Comparison of ENCODE assay signal across 8 cellular contexts in the genomic region with DNA sequence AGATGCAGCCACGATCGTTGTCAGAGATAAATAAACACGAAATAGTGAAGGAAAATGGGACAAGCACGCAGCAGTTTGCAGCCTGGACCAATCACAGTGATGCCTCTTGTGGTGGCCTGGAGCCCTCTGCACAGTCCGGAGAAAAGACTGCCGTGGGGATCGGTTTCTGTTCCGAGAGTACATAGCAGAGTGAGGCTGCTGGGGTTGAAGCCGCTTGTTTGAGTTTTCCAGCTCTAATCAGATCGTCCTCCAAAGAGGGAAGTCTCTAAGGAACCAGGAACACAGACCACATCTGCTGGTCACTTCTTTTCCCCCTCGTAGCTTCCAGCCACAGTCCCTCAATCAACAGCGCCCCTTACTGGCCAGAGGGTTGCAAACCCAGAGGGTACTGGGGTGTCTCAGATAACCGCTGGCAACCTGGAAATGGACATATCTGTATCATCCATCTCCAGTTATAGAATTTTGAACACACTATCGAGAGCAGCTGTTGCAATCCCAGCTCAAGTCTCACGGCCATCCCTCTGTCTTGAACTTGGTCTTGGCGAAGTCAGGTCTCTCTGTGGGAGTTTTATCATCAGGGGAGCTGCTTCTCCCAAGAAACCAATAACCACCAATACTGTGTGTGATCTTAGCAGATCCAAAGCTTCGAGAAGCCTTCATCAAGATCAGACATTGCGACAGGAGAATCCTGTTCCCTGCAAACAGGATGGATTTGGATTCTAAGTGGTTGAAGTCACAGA. TPM values are rescaled to one million over a fixed set of nuclear protein-coding genes. Genes with fewer than 3 reads are reported as not detected.
A peak's percentile ranks its signal among the peaks of the same experiment; 100 is the strongest.
DNase-seq lines count a peak whose midpoint lies in the region; ATAC-seq, FAIRE-seq and TF ChIP-seq lines count a peak whose summit lies in the region.

No MANE protein-coding gene starts in this region.

- H3K27me3 ChIP-seq in Caco-2 (replicated peaks; ENCODE audit: control insufficient read depth, insufficient read depth, low read length) (no peaks in the 10 kb centered on the region; the same call in 1 of the 2 replicates), endothelial cell of umbilical vein (ENCODE audit: control insufficient read depth in 2 of 2, insufficient read depth in 2 of 2, low read length in 2 of 2) (peaks cover 10 to 18% of the 10 kb centered on the region in 2 experiments), mononuclear cell (ENCODE audit: insufficient read depth, low read length) (peaks cover 23% of the 10 kb centered on the region)

- no peaks in the 10 kb centered on the region for H3K9me3 Mint-ChIP-seq in Caco-2 (ENCODE audit: unreplicated experiment)

- no peak overlapping the region for H2AFZ ChIP-seq in endothelial cell of umbilical vein (ENCODE audit: low read depth, low read length)

- H4K20me1 ChIP-seq in endothelial cell of umbilical vein (replicated peaks; ENCODE audit: control insufficient read depth, extremely low read depth, insufficient read depth, low read length) = no peaks in the 10 kb centered on the region

- H3K9me3 ChIP-seq in Caco-2 (no peaks in the 10 kb centered on the region), endothelial cell of umbilical vein (replicated peaks; ENCODE audit: control insufficient read depth, insufficient read depth, low read length) (no peaks in the 10 kb centered on the region), mononuclear cell (ENCODE audit: low read depth, low read length) (no peaks in the 10 kb centered on the region)

- no peak for TF ChIP-seq POLR2A in endothelial cell of umbilical vein (IDR thresholded peaks at IDR 0.05; ENCODE audit: low read depth, low read length)

- DNase-seq in Caco-2 (peak; percentile 56 to 69), HEK293T (ENCODE audit: extremely low spot score) (peak; percentile 82), NCI-H748 (lab: John Stamatoyannopoulos, UW; ENCODE audit: unreplicated experiment) (peak; percentile 86), endothelial cell of umbilical vein (ENCODE audit: low read depth, low spot score) (peak; percentile 70)
- peak; percentile 23 for DNase-seq in activated CD8-positive, alpha-beta memory T cell treated with anti-CD3 and anti-CD28 coated beads, Interleukin-2, amount 50 U/mL, for 24 hours (ENCODE audit: extremely low read depth)
- DNase-seq in stimulated activated CD8-positive, alpha-beta memory T cell treated with anti-CD3 and anti-CD28 coated beads, Interleukin-2, amount 100 ng/mL, for 48 hours (ENCODE audit: low read depth in 2 of 2) = peak; percentile 34 to 45

- no peak overlapping the region for H3K9ac ChIP-seq in endothelial cell of umbilical vein (replicated peaks; ENCODE audit: extremely low read depth, insufficient read depth, low read length)

- peaks cover 10% of the 10 kb centered on the region; the same call in 1 of the 2 replicates for H3K4me1 ChIP-seq in Caco-2
- H3K4me1 ChIP-seq in endothelial cell of umbilical vein (ENCODE audit: control insufficient read depth, extremely low read depth, insufficient read depth, low read length) = no peaks in the 10 kb centered on the region
- peaks cover 15% of the 10 kb centered on the region for H3K4me1 ChIP-seq in mononuclear cell (ENCODE audit: insufficient read depth, low read length)

- dilution Hi-C loops in endothelial cell of umbilical vein (cut with MboI; ENCODE audit: extremely low pct_ligation_motif_present, low sequenced_read_pairs) = no loop called here

- BruUV-seq in Caco-2 (replicated peaks; lab: Mats Ljungman, UMichigan) (no TSS peak), endothelial cell of umbilical vein (replicated peaks; lab: Mats Ljungman, UMichigan) (no TSS peak)

- CTCF ChIA-PET in Caco-2 (lab: Charles Lee) (interaction anchor here (0.5 to 1.4 kb wide), 4 partner anchors 35 to 301 kb away, joined by 3 to 12 read pairs (median 8); no protein-coding TSS in a partner anchor), HEK293T (lab: Yijun Ruan, JAX) (interaction anchor here (0.5 to 1.4 kb wide), 13 partner anchors 9 to 318 kb away, joined by 3 to 8 read pairs (median 4); partner anchors contain the start of gene OLIG2), endothelial cell of umbilical vein (lab: Charles Lee) (interaction anchor here (0.6 to 8.1 kb wide), 35 partner anchors 8 to 432 kb away, joined by 3 to 279 read pairs (median 4); no protein-coding TSS in a partner anchor)

- POLR2A ChIA-PET in Caco-2 (lab: Charles Lee) = no interaction called here
- POLR2A ChIA-PET in HEK293T (lab: Yijun Ruan, JAX) = interaction anchor here (2.4 kb wide), 1 partner anchor 102 kb away, joined by 13 read pairs; the partner anchor contains the start of gene OLIG2
- POLR2A ChIA-PET in endothelial cell of umbilical vein (lab: Charles Lee) = no interaction called here

- no peaks in the 10 kb centered on the region for H3K9me1 ChIP-seq in endothelial cell of umbilical vein (replicated peaks; ENCODE audit: control insufficient read depth, extremely low read depth, insufficient read depth, low read length)

- intact Hi-C loops in Caco-2 (cut with micrococcal nuclease; ENCODE audit: unreplicated experiment) (loop anchor here (1.0 to 5.0 kb wide), 2 partner anchors 133 to 185 kb away; no protein-coding TSS in a partner anchor), endothelial cell of umbilical vein (cut with micrococcal nuclease) (loop anchor here (1.0 to 5.0 kb wide), 5 partner anchors 69 to 295 kb away; no protein-coding TSS in a partner anchor)

- peaks cover 10% of the 10 kb centered on the region for H3K4me1 Mint-ChIP-seq in Caco-2 (ENCODE audit: low read depth, unreplicated experiment)

- H3K27ac ChIP-seq in endothelial cell of umbilical vein (ENCODE audit: insufficient read depth, low read depth, low read length) = no peak overlapping the region

- peak overlapping the region; percentile 31 for H3K4me2 ChIP-seq in endothelial cell of umbilical vein (ENCODE audit: insufficient read depth, low read length)

- peak; percentile 83 for FAIRE-seq in endothelial cell of umbilical vein (lab: Jason Lieb, UNC)

- H3K36me3 ChIP-seq in Caco-2 (ENCODE audit: control insufficient read depth, insufficient read depth, low read length) (no peaks in the 10 kb centered on the region), endothelial cell of umbilical vein (ENCODE audit: control insufficient read depth in 2 of 2, extremely low read depth in 1 of 2, insufficient read depth in 2 of 2, low read length in 2 of 2) (no peaks in the 10 kb centered on the region)

- TF ChIP-seq CTCF in Caco-2 (IDR thresholded peaks at IDR 0.05; ENCODE audit: insufficient read depth in 1 of 2, low read depth in 1 of 2, low read length in 1 of 2, severe bottlenecking in 1 of 2, unreplicated experiment in 1 of 2) (peak; percentile 52 to 77), endothelial cell of umbilical vein (IDR thresholded peaks at IDR 0.05; ENCODE audit: extremely low read depth in 1 of 2, insufficient read depth in 1 of 2, low read depth in 1 of 2, low read length in 2 of 2) (peak; percentile 88)

- H3K27me3 Mint-ChIP-seq in Caco-2 (ENCODE audit: insufficient read depth, unreplicated experiment) = peaks cover 16% of the 10 kb centered on the region

- no peak for ATAC-seq in GM21619 (IDR thresholded peaks at IDR 0.05; ENCODE audit: unreplicated experiment)

- H3K27ac Mint-ChIP-seq in Caco-2 (ENCODE audit: unreplicated experiment) = no peak overlapping the region

- no peak overlapping the region for H3K4me3 Mint-ChIP-seq in Caco-2 (ENCODE audit: unreplicated experiment)

- H3K4me3 ChIP-seq in Caco-2 (ENCODE audit: low read depth, low read length) (no peak overlapping the region), endothelial cell of umbilical vein (replicated peaks in 1 of 3; ENCODE audit: insufficient read depth in 1 of 3, low read depth in 1 of 3, low read length in 3 of 3) (no peak overlapping the region), mononuclear cell (ENCODE audit: low read length) (peak overlapping the region; percentile 11)

- no peaks in the 10 kb centered on the region for H3K36me3 Mint-ChIP-seq in Caco-2 (ENCODE audit: insufficient read depth, unreplicated experiment)

- no peaks in the 10 kb centered on the region for H3K79me2 ChIP-seq in endothelial cell of umbilical vein (ENCODE audit: control insufficient read depth, insufficient read depth, low read length)

TF ChIP-seq in HEK293T, 16 proteins besides CTCF, POLR2A, EP300 and RAD21:
- TF ChIP-seq LEF1 (IDR thresholded peaks at IDR 0.05; ENCODE audit: borderline replicate concordance) (no peak), L3MBTL2 (conservative IDR thresholded peaks at IDR 0.05) (peak; percentile 53)
TF ChIP-seq in HEK293T: peak in this region for 1.

TF ChIP-seq in endothelial cell of umbilical vein, 7 proteins besides CTCF, POLR2A, EP300 and RAD21:
- TF ChIP-seq EZH2 (IDR thresholded peaks at IDR 0.05; ENCODE audit: borderline replicate concordance, low read depth, low read length, severe bottlenecking) (no peak), GATA2 (IDR thresholded peaks at IDR 0.05; ENCODE audit: insufficient read depth, insufficient read length, low read depth, low read length) (no peak), FOS (IDR thresholded peaks at IDR 0.05; ENCODE audit: borderline replicate concordance, insufficient read depth, low read length) (no peak), JUN (IDR thresholded peaks at IDR 0.05; ENCODE audit: borderline replicate concordance, insufficient read depth, insufficient read length, low read depth) (no peak), MYC (IDR thresholded peaks at IDR 0.05; ENCODE audit: low read depth, low read length) (no peak), POLR2AphosphoS5 (IDR thresholded peaks at IDR 0.05; ENCODE audit: insufficient read depth, low read depth, low read length) (no peak)
- TF ChIP-seq, protein P1, sequence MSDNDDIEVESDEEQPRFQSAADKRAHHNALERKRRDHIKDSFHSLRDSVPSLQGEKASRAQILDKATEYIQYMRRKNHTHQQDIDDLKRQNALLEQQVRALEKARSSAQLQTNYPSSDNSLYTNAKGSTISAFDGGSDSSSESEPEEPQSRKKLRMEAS (IDR thresholded peaks at IDR 0.05; ENCODE audit: insufficient read depth, insufficient read length) = no peak

RNA-seq across cellular contexts. Expression of gene OLIG1, which starts 57.4 kb away (rescaled TPM):
- total RNA-seq in Caco-2 (2022) (not detected in 2 replicates), endothelial cell of umbilical vein (not detected in 2 replicates), mononuclear cell (2.6 TPM)
- not detected in 2 replicates for polyA plus RNA-seq in endothelial cell of umbilical vein
- not detected in 2 replicates for polyA plus RNA-seq in endothelial cell of umbilical vein (2011; cell fraction: cytosol; rRNA removed)
- not detected in 2 replicates for polyA plus RNA-seq in endothelial cell of umbilical vein (2011; cell fraction: nucleus; rRNA removed)
- polyA plus RNA-seq in endothelial cell of umbilical vein (2012) = not detected in 2 replicates
- polyA minus RNA-seq in endothelial cell of umbilical vein = not detected in 2 replicates
- not detected for polyA minus RNA-seq in endothelial cell of umbilical vein (2011; cell fraction: cytosol; rRNA and poly(A)+ RNA removed)
- not detected in 2 replicates for polyA minus RNA-seq in endothelial cell of umbilical vein (2011; cell fraction: nucleus; rRNA and poly(A)+ RNA removed)

Comparison
In these comparisons a context has a peak if more than half of its experiments do, and no peak if none do; other contexts are left out.
1. DNase-seq: peak in every context shown above with its lines; median percentile 86 in NCI-H748; 82 in HEK293T; 70 in endothelial cell of umbilical vein; 62 in Caco-2; 40 in stimulated activated CD8-positive, alpha-beta memory T cell treated with anti-CD3 and anti-CD28 coated beads, Interleukin-2, amount 100 ng/mL, for 48 hours; 23 in activated CD8-positive, alpha-beta memory T cell treated with anti-CD3 and anti-CD28 coated beads, Interleukin-2, amount 50 U/mL, for 24 hours.